ENCODE assay signal across 22 cellular contexts in genomic region chr14:29895591-29896043, GRCh38. TPM values are rescaled to one million over a fixed set of nuclear protein-coding genes. Genes with fewer than 3 reads are reported as not detected.
DNase-seq lines count a peak whose midpoint lies in the region; ATAC-seq, FAIRE-seq and TF ChIP-seq lines count a peak whose summit lies in the region.
"Had no signal": no experiment of that assay in that cellular context is flagged by ENCODE, and none has a peak within 500 bp of the region (broad histone marks: within the 10 kb centered on the region; RNA-seq: fewer than 3 reads in every experiment).

No MANE protein-coding gene starts in this region.

- no peak overlapping the region for H3K4me3 Mint-ChIP-seq in activated CD4-positive, alpha-beta memory T cell treated with anti-CD3 and anti-CD28 coated beads for 36 hours
- H3K4me3 Mint-ChIP-seq: CD14-positive monocyte; naive B cell; stimulated activated naive B cell treated with anti-CD40 and anti-IgM and Interleukin-4, amounts not matched to agents 10 μg/mL and 1 μg/mL and 100 μg/mL, for 72 hours; T-helper 1 cell treated with Interleukin-12 subunit alpha and Interleukin-12 subunit beta and Interleukin-4 antibody, amounts not matched to agents 30 μg/mL and 1 μg/mL, for 36 hours had no signal

- H3K4me1 ChIP-seq in body of pancreas (peaks cover 18% of the 10 kb centered on the region), pancreas (peaks cover 6 to 20% (median 6%) of the 10 kb centered on the region in 3 donors), aorta (ENCODE audit: control insufficient read depth in 1 of 2, insufficient read depth in 2 of 2, low read length in 2 of 2) (peaks cover 2% of the 10 kb centered on the region in 2 donors)
- H3K4me1 ChIP-seq: ascending aorta, colonic mucosa, foreskin keratinocyte had no signal

- POLR2A ChIA-PET in activated CD4-positive, alpha-beta memory T cell treated with anti-CD3 and anti-CD28 coated beads for 36 hours (lab: Charles Lee) = no interaction called here

- no peak overlapping the region for H3K27ac Mint-ChIP-seq in activated CD4-positive, alpha-beta memory T cell treated with anti-CD3 and anti-CD28 coated beads for 36 hours
- H3K27ac Mint-ChIP-seq: CD14-positive monocyte; stimulated activated naive B cell treated with anti-CD40 and anti-IgM and Interleukin-4, amounts not matched to agents 10 μg/mL and 1 μg/mL and 100 μg/mL, for 72 hours; T-helper 1 cell treated with Interleukin-12 subunit alpha and Interleukin-12 subunit beta and Interleukin-4 antibody, amounts not matched to agents 30 μg/mL and 1 μg/mL, for 36 hours had no signal

- DNase-seq in DMS53 (lab: John Stamatoyannopoulos, UW) (peak; percentile 36), DMS53 treated with DMSO at 0.1 percent for 48 hours (lab: John Stamatoyannopoulos, UW; ENCODE audit: unreplicated experiment) (no peak), NCI-H128 (lab: John Stamatoyannopoulos, UW; ENCODE audit: unreplicated experiment) (peak; percentile 12), body of pancreas (peak in 1 of 4 donors; percentile 17), pancreas (no peak), COLO668 (lab: John Stamatoyannopoulos, UW; ENCODE audit: unreplicated experiment) (no peak), aorta (no peak)
- DNase-seq in activated CD4-positive, alpha-beta memory T cell treated with anti-CD3 and anti-CD28 coated beads for 36 hours = no peak
- DNase-seq: activated CD8-positive, alpha-beta memory T cell treated with anti-CD3 and anti-CD28 coated beads, Interleukin-2, amount 50 U/mL, for 4 hours; activated naive CD4-positive, alpha-beta T cell; colonic mucosa; foreskin keratinocyte; GOT3; naive B cell; stimulated activated CD4-positive, alpha-beta T cell treated with anti-CD3 and anti-CD28 coated beads, Interleukin-12 subunit alpha, Interleukin-12 subunit beta, amount 100 ng/mL, for 4 hours; stimulated activated naive B cell treated with anti-CD40 and anti-IgM and Interleukin-4, amounts not matched to agents 10 μg/mL and 1 μg/mL and 100 μg/mL, for 72 hours; transverse colon had no signal

- H3K9me3 Mint-ChIP-seq in activated CD4-positive, alpha-beta memory T cell treated with anti-CD3 and anti-CD28 coated beads for 36 hours = peaks cover 3% of the 10 kb centered on the region
- H3K9me3 Mint-ChIP-seq: stimulated activated naive B cell treated with anti-CD40 and anti-IgM and Interleukin-4, amounts not matched to agents 10 μg/mL and 1 μg/mL and 100 μg/mL, for 72 hours had no signal

- TF ChIP-seq CTCF in body of pancreas (IDR thresholded peaks at IDR 0.05) = no peak
- no peak for TF ChIP-seq CTCF in pancreas (IDR thresholded peaks at IDR 0.05)

- H3K4me1 Mint-ChIP-seq in activated CD4-positive, alpha-beta memory T cell treated with anti-CD3 and anti-CD28 coated beads for 36 hours (ENCODE audit: low read depth) = no peaks in the 10 kb centered on the region
- H3K4me1 Mint-ChIP-seq: CD14-positive monocyte; stimulated activated naive B cell treated with anti-CD40 and anti-IgM and Interleukin-4, amounts not matched to agents 10 μg/mL and 1 μg/mL and 100 μg/mL, for 72 hours had no signal

- H3K36me3 ChIP-seq in body of pancreas (replicated peaks in 1 of 2; ENCODE audit: insufficient read depth in 1 of 2, low read depth in 2 of 2) (no peaks in the 10 kb centered on the region), pancreas (no peaks in the 10 kb centered on the region), aorta (ENCODE audit: control insufficient read depth in 1 of 2, insufficient read depth in 2 of 2, low read length in 1 of 2) (no peaks in the 10 kb centered on the region)
- H3K36me3 ChIP-seq: ascending aorta, colonic mucosa, transverse colon had no signal

- no peaks in the 10 kb centered on the region for H3K9me3 ChIP-seq in body of pancreas
- H3K9me3 ChIP-seq in pancreas = no peaks in the 10 kb centered on the region
- no peaks in the 10 kb centered on the region for H3K9me3 ChIP-seq in aorta (ENCODE audit: control insufficient read depth, low read length)
- H3K9me3 ChIP-seq: ascending aorta, colonic mucosa, transverse colon had no signal

- no peak for FAIRE-seq in pancreas (lab: Jason Lieb, UNC)

- no peak overlapping the region for H3K4me3 ChIP-seq in body of pancreas
- no peak overlapping the region for H3K4me3 ChIP-seq in pancreas
- H3K4me3 ChIP-seq in aorta (ENCODE audit: low read length in 2 of 2) = no peak overlapping the region
- H3K4me3 ChIP-seq: ascending aorta, colonic mucosa, transverse colon had no signal

- CTCF ChIA-PET in activated CD4-positive, alpha-beta memory T cell treated with anti-CD3 and anti-CD28 coated beads for 36 hours (lab: Charles Lee) = no interaction called here

- no peaks in the 10 kb centered on the region for H3K27me3 ChIP-seq in body of pancreas
- no peaks in the 10 kb centered on the region for H3K27me3 ChIP-seq in pancreas
- H3K27me3 ChIP-seq in aorta (ENCODE audit: control insufficient read depth in 1 of 2, insufficient read depth in 2 of 2, low read length in 1 of 2) = no peaks in the 10 kb centered on the region
- H3K27me3 ChIP-seq: ascending aorta, colonic mucosa, foreskin keratinocyte, transverse colon had no signal

- H3K36me3 Mint-ChIP-seq in activated CD4-positive, alpha-beta memory T cell treated with anti-CD3 and anti-CD28 coated beads for 36 hours = no peaks in the 10 kb centered on the region
- H3K36me3 Mint-ChIP-seq: CD14-positive monocyte; naive B cell; stimulated activated naive B cell treated with anti-CD40 and anti-IgM and Interleukin-4, amounts not matched to agents 10 μg/mL and 1 μg/mL and 100 μg/mL, for 72 hours had no signal

- ATAC-seq in body of pancreas (peak; percentile 33), pancreas (peak; percentile 29 to 58 (median 42)), aorta (ENCODE audit: low FRiP score) (no peak)
- ATAC-seq: activated CD4-positive, CD25-positive, alpha-beta regulatory T cell treated with anti-CD3 and anti-CD28 coated beads, Interleukin-2, amount 50 U/mL, for 24 hours; foreskin keratinocyte; stimulated activated naive B cell treated with anti-CD40 and anti-IgM and Interleukin-4, amounts not matched to agents 10 μg/mL and 1 μg/mL and 100 μg/mL, for 72 hours had no signal

- intact Hi-C loops in body of pancreas (cut with DNase I) (no loop called here), pancreas (cut with DNase I) (no loop called here), aorta (cut with DNase I) (no loop called here)
- intact Hi-C loops in activated CD4-positive, alpha-beta memory T cell treated with anti-CD3 and anti-CD28 coated beads for 36 hours (cut with micrococcal nuclease) = no loop called here

- no peak for TF ChIP-seq POLR2A in body of pancreas (IDR thresholded peaks at IDR 0.05)

- 29 to 34% methylated on average over 6 of the region's 6 CpGs for WGBS in body of pancreas, 2 donors
- WGBS in pancreas, 2 donors = 29 to 40% methylated on average over 6 of the region's 6 CpGs
- 78 to 87% methylated on average over 6 of the region's 6 CpGs for WGBS in aorta, 2 donors

- H3K27ac ChIP-seq in body of pancreas = no peak overlapping the region
- no peak overlapping the region for H3K27ac ChIP-seq in pancreas
- H3K27ac ChIP-seq in aorta (ENCODE audit: low read depth in 1 of 2, low read length in 2 of 2) = no peak overlapping the region
- H3K27ac ChIP-seq: ascending aorta, colonic mucosa, foreskin keratinocyte, transverse colon had no signal

- no peaks in the 10 kb centered on the region for H3K27me3 Mint-ChIP-seq in activated CD4-positive, alpha-beta memory T cell treated with anti-CD3 and anti-CD28 coated beads for 36 hours
- H3K27me3 Mint-ChIP-seq: naive B cell; stimulated activated naive B cell treated with anti-CD40 and anti-IgM and Interleukin-4, amounts not matched to agents 10 μg/mL and 1 μg/mL and 100 μg/mL, for 72 hours had no signal

RNA-seq across cellular contexts. Expression of gene PRKD1, which starts 32.0 kb away (rescaled TPM):
- total RNA-seq in body of pancreas = 10 to 100 TPM in 1 of 2 donors, 1 to 10 TPM in 1; 5.3 to 14.8 TPM
- total RNA-seq in pancreas = 10 to 100 TPM in 1 of 6 donors, 1 to 10 TPM in 5; 3.3 to 13.2 (median 4.8) TPM
- polyA plus RNA-seq in pancreas = 1 to 10 TPM; 3.1 to 3.9 TPM
- not detected for total RNA-seq in activated CD4-positive, alpha-beta memory T cell treated with anti-CD3 and anti-CD28 coated beads for 36 hours
- 10 to 100 TPM; 24.8 to 27.9 TPM for total RNA-seq in aorta
- 10 to 100 TPM in 1 of 2 donors, 1 to 10 TPM in 1; 6.9 to 18.6 TPM for polyA plus RNA-seq in aorta
- total RNA-seq: HT-29 had no signal
- polyA plus RNA-seq: CD14-positive monocyte had no signal

Comparison
In these comparisons a context has a peak if more than half of its experiments do, and no peak if none do; other contexts are left out.
1. DNase-seq: peak in DMS53 (single experiment) and NCI-H128 (single experiment); none in DMS53 treated with DMSO at 0.1 percent for 48 hours (single experiment), pancreas (0 of 6), activated CD4-positive, alpha-beta memory T cell treated with anti-CD3 and anti-CD28 coated beads for 36 hours (single experiment), COLO668 (single experiment) and aorta (0 of 2).
2. RNA of gene PRKD1, which starts 32.0 kb away (total RNA-seq): 24.8 to 27.9 TPM in aorta, 5.3 to 14.8 TPM in body of pancreas and 3.3 to 13.2 TPM in pancreas; not detected in activated CD4-positive, alpha-beta memory T cell treated with anti-CD3 and anti-CD28 coated beads for 36 hours; every median in the first group is over 4 times any median in the second.